In the genomic region with DNA sequence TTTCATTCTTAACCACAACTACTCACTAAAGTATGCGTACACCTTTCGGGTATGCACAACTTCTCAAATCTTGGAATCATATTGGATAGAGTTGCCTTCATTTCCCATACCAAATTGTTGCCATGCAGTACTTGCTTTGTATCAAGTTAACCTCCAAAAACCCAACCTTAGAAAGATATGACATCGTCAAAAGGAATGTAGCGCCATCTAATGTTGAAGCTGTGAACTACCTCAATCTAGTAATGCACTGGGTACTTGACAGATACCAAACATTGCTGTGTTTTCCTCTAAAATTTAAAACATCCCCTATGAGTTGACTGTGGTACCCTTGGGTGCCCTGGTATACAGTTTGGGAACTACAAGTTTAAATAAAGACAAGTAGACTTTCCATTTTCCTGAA, we compare ENCODE assay signal across 9 cellular contexts.
DNase-seq lines count a peak whose midpoint lies in the region; ATAC-seq, FAIRE-seq and TF ChIP-seq lines count a peak whose summit lies in the region.
"Had no signal": no experiment of that assay in that cellular context is flagged by ENCODE, and none has a peak within 500 bp of the region (broad histone marks: within the 10 kb centered on the region; RNA-seq: fewer than 3 reads in every experiment).

No MANE protein-coding gene starts in this region.

- peak; percentile 46 for TF ChIP-seq CTCF in MM.1S (IDR thresholded peaks at IDR 0.05; ENCODE audit: low read length)
- peak; percentile 14 to 59 (median 52); a peak in 4 of 6 replicates for TF ChIP-seq CTCF in K562 (IDR thresholded peaks at IDR 0.05 in 2 of 3, conservative IDR thresholded peaks at IDR 0.05 in 1 of 3; ENCODE audit: insufficient read depth in 2 of 3, low read depth in 1 of 3, low read length in 3 of 3)
- peak; percentile 10 for TF ChIP-seq CTCF in neural cell (IDR thresholded peaks at IDR 0.05; ENCODE audit: poor library complexity, severe bottlenecking)
- TF ChIP-seq CTCF in natural killer cell (IDR thresholded peaks at IDR 0.05), result no peak

- peak; percentile 74 for FAIRE-seq in K562 (lab: Jason Lieb, UNC)

- H3K9me3 ChIP-seq in MM.1S (replicated peaks; ENCODE audit: insufficient read depth, low read length) (no peaks in the 10 kb centered on the region), K562 (replicated peaks; ENCODE audit: control insufficient read depth, insufficient read depth, low read depth, low read length) (no peaks in the 10 kb centered on the region), neural cell (ENCODE audit: low read length) (no peaks in the 10 kb centered on the region)

- no peak overlapping the region for H2AFZ ChIP-seq in MM.1S (ENCODE audit: low read length)
- no peak overlapping the region for H2AFZ ChIP-seq in K562 (ENCODE audit: low read depth, low read length)
- no peak overlapping the region for H2AFZ ChIP-seq in neural cell (ENCODE audit: low read depth, low read length)

- TF ChIP-seq EP300 in K562 (IDR thresholded peaks at IDR 0.05; ENCODE audit: low read length), result no peak
- TF ChIP-seq EP300 in neural cell (conservative IDR thresholded peaks at IDR 0.05; ENCODE audit: poor library complexity, severe bottlenecking), result no peak

- H3K4me3 Mint-ChIP-seq in natural killer cell, result no peak overlapping the region

- H3K4me3 ChIP-seq in MM.1S (ENCODE audit: low read length) (no peak overlapping the region), K562 (no peak overlapping the region), neural cell (ENCODE audit: low read length) (no peak overlapping the region)

- BruUV-seq in K562 (replicated peaks; lab: Mats Ljungman, UMichigan), result no TSS peak

- no peaks in the 10 kb centered on the region for H3K36me3 ChIP-seq in MM.1S (replicated peaks; ENCODE audit: insufficient read depth, low read length)
- peaks cover 4% of the 10 kb centered on the region; the same call in 2 of the 3 replicates for H3K36me3 ChIP-seq in K562 (ENCODE audit: control insufficient read depth, insufficient read depth, low read length)
- H3K36me3 ChIP-seq in neural cell (ENCODE audit: insufficient read depth, low read length), result no peaks in the 10 kb centered on the region

- in situ Hi-C loops in K562 (cut with MboI), result no loop called here

- H3K36me3 Mint-ChIP-seq in natural killer cell, result no peaks in the 10 kb centered on the region

- DNase-seq in NCI-H2196 (lab: John Stamatoyannopoulos, UW; ENCODE audit: unreplicated experiment) (peak; percentile 0), NCI-H2196 treated with DMSO at 0.1 percent for 48 hours (lab: John Stamatoyannopoulos, UW; ENCODE audit: unreplicated experiment) (no peak), MM.1S (no peak), K562 (ENCODE audit: extremely low read depth in 1 of 4, low spot score in 3 of 4) (peak in 3 of 4 experiments; percentile 11 to 23 (median 15)), left colon (no peak), natural killer cell (no peak)
- DNase-seq: occipital lobe had no signal

- H3K9me1 ChIP-seq in K562 (ENCODE audit: control insufficient read depth, insufficient read depth, low read length), result no peaks in the 10 kb centered on the region

- H3F3A ChIP-seq in MM.1S (ENCODE audit: insufficient read depth, low read length) (no peaks in the 10 kb centered on the region), neural cell (ENCODE audit: insufficient read depth, low read length, poor library complexity, severe bottlenecking) (no peaks in the 10 kb centered on the region)

- TF ChIP-seq POLR2A in K562 (conservative IDR thresholded peaks at IDR 0.05), result no peak

- H3K9me3 Mint-ChIP-seq in natural killer cell, result no peaks in the 10 kb centered on the region

- WGBS in K562 (ENCODE audit: insufficient coverage, low coverage, missing lambda C conversion rate), result 87% methylated on average over 4 of the region's 4 CpGs

- H4K20me1 ChIP-seq in MM.1S (ENCODE audit: insufficient read depth, low read length) (no peaks in the 10 kb centered on the region), K562 (replicated peaks; ENCODE audit: control insufficient read depth, insufficient read depth, low read length) (no peaks in the 10 kb centered on the region), neural cell (ENCODE audit: insufficient read depth) (no peaks in the 10 kb centered on the region)

- no peaks in the 10 kb centered on the region for H3K27me3 Mint-ChIP-seq in natural killer cell (ENCODE audit: low read depth in 2 of 2)

- intact Hi-C loops in K562 (cut with micrococcal nuclease) (no loop called here), left colon (cut with DNase I, micrococcal nuclease) (no loop called here), natural killer cell (cut with micrococcal nuclease) (no loop called here)

- TF ChIP-seq RAD21 in K562 (CRISPR knock-in tag; conservative IDR thresholded peaks at IDR 0.05 in 1 of 2, IDR thresholded peaks at IDR 0.05 in 1 of 2), result peak in 1 of 2 experiments; percentile 64; a peak in 2 of 4 replicates
- no peak for TF ChIP-seq RAD21 in neural cell (conservative IDR thresholded peaks at IDR 0.05)

- CTCF ChIA-PET in K562 (lab: Yijun Ruan, JAX; ENCODE audit: low intra/inter-chr PET ratio), result no interaction called here

- H3K4me2 ChIP-seq in MM.1S (ENCODE audit: low read depth, low read length), result no peak overlapping the region
- no peak overlapping the region for H3K4me2 ChIP-seq in K562 (ENCODE audit: insufficient read depth, low read length)
- no peak overlapping the region for H3K4me2 ChIP-seq in neural cell (ENCODE audit: low read length)

- peaks cover 4 to 8% of the 10 kb centered on the region in 2 donors for H3K4me1 Mint-ChIP-seq in natural killer cell

- H3K79me2 ChIP-seq in MM.1S (ENCODE audit: low read length) (no peaks in the 10 kb centered on the region), K562 (ENCODE audit: control insufficient read depth, insufficient read depth, low read length) (no peaks in the 10 kb centered on the region), neural cell (replicated peaks; ENCODE audit: insufficient read depth, low read length) (no peaks in the 10 kb centered on the region)

- H3K27me3 ChIP-seq in MM.1S (replicated peaks; ENCODE audit: insufficient read depth, low read length), result no peaks in the 10 kb centered on the region
- no peaks in the 10 kb centered on the region for H3K27me3 ChIP-seq in K562 (ENCODE audit: control insufficient read depth in 2 of 2, insufficient read depth in 2 of 2, low read length in 2 of 2)
- no peaks in the 10 kb centered on the region for H3K27me3 ChIP-seq in neural cell (ENCODE audit: insufficient read depth, low read depth, low read length)

- no peaks in the 10 kb centered on the region for H3K9me2 ChIP-seq in MM.1S (replicated peaks; ENCODE audit: insufficient read depth, low read length)
- no peaks in the 10 kb centered on the region for H3K9me2 ChIP-seq in neural cell (ENCODE audit: insufficient read depth, low read length)

- H3K4me1 ChIP-seq in MM.1S (ENCODE audit: low read length) (no peaks in the 10 kb centered on the region), K562 (replicated peaks in 1 of 2; ENCODE audit: control insufficient read depth in 2 of 2, insufficient read depth in 2 of 2, low read length in 2 of 2) (no peaks in the 10 kb centered on the region)

- H3K27ac ChIP-seq in MM.1S (ENCODE audit: low read length) (no peak overlapping the region), K562 (ENCODE audit: extremely low read depth, low read depth, low read length) (no peak overlapping the region), neural cell (ENCODE audit: low read length) (no peak overlapping the region)

- H3K27ac Mint-ChIP-seq in natural killer cell, result no peak overlapping the region

- ATAC-seq in K562, result peak; percentile 68
- ATAC-seq in left colon, result no peak
- ATAC-seq in natural killer cell, result no peak
- ATAC-seq in GM21526 (IDR thresholded peaks at IDR 0.05; ENCODE audit: low FRiP score, unreplicated experiment), result no peak

- no peak overlapping the region for H3K9ac ChIP-seq in MM.1S (ENCODE audit: low read length)
- no peak overlapping the region for H3K9ac ChIP-seq in K562 (ENCODE audit: insufficient read depth in 1 of 2, low read depth in 2 of 2, low read length in 2 of 2)
- no peak overlapping the region for H3K9ac ChIP-seq in neural cell (ENCODE audit: low read length)

- POLR2A ChIA-PET in K562 (lab: Yijun Ruan, JAX), result no interaction called here

TF ChIP-seq in K562, 482 proteins besides CTCF, POLR2A, EP300 and RAD21:
- TF ChIP-seq, protein P1, sequence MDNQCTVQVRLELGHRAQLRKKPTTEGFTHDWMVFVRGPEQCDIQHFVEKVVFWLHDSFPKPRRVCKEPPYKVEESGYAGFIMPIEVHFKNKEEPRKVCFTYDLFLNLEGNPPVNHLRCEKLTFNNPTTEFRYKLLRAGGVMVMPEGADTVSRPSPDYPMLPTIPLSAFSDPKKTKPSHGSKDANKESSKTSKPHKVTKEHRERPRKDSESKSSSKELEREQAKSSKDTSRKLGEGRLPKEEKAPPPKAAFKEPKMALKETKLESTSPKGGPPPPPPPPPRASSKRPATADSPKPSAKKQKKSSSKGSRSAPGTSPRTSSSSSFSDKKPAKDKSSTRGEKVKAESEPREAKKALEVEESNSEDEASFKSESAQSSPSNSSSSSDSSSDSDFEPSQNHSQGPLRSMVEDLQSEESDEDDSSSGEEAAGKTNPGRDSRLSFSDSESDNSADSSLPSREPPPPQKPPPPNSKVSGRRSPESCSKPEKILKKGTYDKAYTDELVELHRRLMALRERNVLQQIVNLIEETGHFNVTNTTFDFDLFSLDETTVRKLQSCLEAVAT (IDR thresholded peaks at IDR 0.05), result no peak
- TF ChIP-seq FOXJ3 (CRISPR knock-in tag; IDR thresholded peaks at IDR 0.05) (no peak), SMC3 (conservative IDR thresholded peaks at IDR 0.05; ENCODE audit: insufficient read depth, low read depth, low read length) (0 out of 2 replicates have a peak, but pooled peaks have one; percentile 7), ATF7 (IDR thresholded peaks at IDR 0.05) (peak; percentile 16; the same call in 1 of the 2 replicates)

Comparison
In these comparisons a context has a peak if more than half of its experiments do, and no peak if none do; other contexts are left out.
1. DNase-seq: peak in NCI-H2196 (single experiment) and K562 (3 of 4); none in NCI-H2196 treated with DMSO at 0.1 percent for 48 hours (single experiment), MM.1S (single experiment), left colon (0 of 2) and natural killer cell (single experiment).